ENCODE assay signal across 8 cellular contexts in the genomic region with DNA sequence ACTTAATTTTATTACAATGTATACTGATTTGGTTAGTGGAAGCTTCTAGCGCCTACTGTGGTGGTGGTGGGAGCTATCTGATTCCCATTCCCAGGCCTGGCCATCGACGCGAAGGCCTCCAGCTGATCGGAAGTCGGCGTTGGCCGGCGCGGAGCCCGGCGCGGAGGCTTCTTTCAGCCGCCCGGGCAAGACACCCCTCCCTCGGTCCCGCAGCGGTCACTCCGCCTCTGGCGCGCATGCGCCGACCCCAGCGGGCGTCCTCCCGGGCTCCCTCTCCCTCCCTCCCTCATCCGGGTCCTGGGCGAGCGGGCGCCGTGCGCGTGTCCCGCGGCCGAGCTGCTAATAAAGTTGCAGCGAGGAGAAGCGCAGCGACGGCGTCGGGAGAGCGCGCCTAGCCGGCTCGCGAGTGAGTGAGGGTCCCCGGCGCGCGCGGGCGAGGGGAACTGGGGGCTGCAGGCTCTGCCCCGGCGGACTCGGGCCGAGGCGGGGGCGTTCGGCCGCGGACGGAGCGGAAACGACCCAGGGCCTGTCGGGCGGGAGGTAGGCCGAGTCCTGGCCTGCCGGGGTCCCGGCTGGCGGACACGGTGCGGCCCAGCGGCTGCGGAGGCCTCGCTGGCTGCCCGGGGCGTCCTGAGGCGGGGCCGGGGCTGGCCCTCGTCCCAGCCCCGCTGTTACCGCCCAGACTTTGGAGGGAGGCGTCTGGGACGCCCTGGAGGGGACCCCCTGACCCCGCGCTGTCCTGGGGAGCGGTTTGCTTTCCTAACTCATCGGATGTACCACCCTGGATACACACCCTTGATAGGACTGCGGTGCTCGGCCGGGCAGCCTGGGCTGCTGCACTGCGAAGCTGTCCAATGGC. TPM values are rescaled to one million over a fixed set of nuclear protein-coding genes. Genes with fewer than 3 reads are reported as not detected.
DNase-seq lines count a peak whose midpoint lies in the region; ATAC-seq and TF ChIP-seq lines count a peak whose summit lies in the region.

A gene (plus strand): TSS at position 289 of the 859 bp plus-strand sequence. CDS start 20,916 bp downstream, outside the sequence.

- TF ChIP-seq CTCF in AG09319 (IDR thresholded peaks at IDR 0.05; ENCODE audit: low read depth, low read length) = no peak
- peak; percentile 30 for TF ChIP-seq CTCF in chondrocyte (IDR thresholded peaks at IDR 0.05)
- TF ChIP-seq CTCF in kidney epithelial cell (IDR thresholded peaks at IDR 0.05; ENCODE audit: insufficient read depth, low read length, poor library complexity, severe bottlenecking) = no peak

- no peaks in the 10 kb centered on the region for H3K27me3 ChIP-seq in kidney epithelial cell (ENCODE audit: control insufficient read depth, insufficient read depth, low read length)

- H3K27me3 Mint-ChIP-seq in chondrocyte (ENCODE audit: low read depth) = peaks cover under 1% of the 10 kb centered on the region

- H3K36me3 ChIP-seq in kidney epithelial cell (ENCODE audit: control insufficient read depth, insufficient read depth, low read length) = no peaks in the 10 kb centered on the region

- H3K4me3 Mint-ChIP-seq in chondrocyte (ENCODE audit: unreplicated experiment) = peak within 1 kb of the TSS; percentile 92

- peak; percentile 92 for ATAC-seq in HG03175 (IDR thresholded peaks at IDR 0.05; ENCODE audit: unreplicated experiment)

- H3K4me1 Mint-ChIP-seq in chondrocyte (ENCODE audit: low read depth) = peaks cover 51% of the 10 kb centered on the region

- DNase-seq in AG09319 (ENCODE audit: extremely low read depth, low read depth) (peak; percentile 91), NCI-H345 treated with DMSO at 0.1 percent for 48 hours (lab: John Stamatoyannopoulos, UW; ENCODE audit: unreplicated experiment) (peak; percentile 80), chondrocyte (ENCODE audit: low spot score) (peak; percentile 98), kidney epithelial cell (ENCODE audit: low read depth) (peak; percentile 67)
- DNase-seq in activated CD4-positive, alpha-beta T cell treated with anti-CD3 and anti-CD28 coated beads for 24 hours (ENCODE audit: low read depth in 2 of 2) = peak; percentile 45 to 61
- DNase-seq in stimulated activated CD4-positive, alpha-beta T cell treated with anti-CD3 and anti-CD28 coated beads, Interleukin-15, amount 100 ng/mL, for 24 hours = peak; percentile 78

- no peaks in the 10 kb centered on the region for H3K36me3 Mint-ChIP-seq in chondrocyte (ENCODE audit: low read depth)

- peak; percentile 78 for TF ChIP-seq POLR2A in GM18951 (IDR thresholded peaks at IDR 0.05; ENCODE audit: extremely low read depth, insufficient read depth, insufficient read length)

- H3K27ac Mint-ChIP-seq in chondrocyte (ENCODE audit: unreplicated experiment) = peak within 1 kb of the TSS; percentile 95

- in situ Hi-C loops in GM18951 (cut with MboI; ENCODE audit: low sequenced_read_pairs, unreplicated experiment) = no loop called here

- no peaks in the 10 kb centered on the region for H3K9me3 Mint-ChIP-seq in chondrocyte (ENCODE audit: low read depth)

- H3K4me3 ChIP-seq in kidney epithelial cell (ENCODE audit: low read depth, low read length) = peak within 1 kb of the TSS; percentile 81

RNA-seq across cellular contexts. Expression of the gene that starts here (rescaled TPM):
- total RNA-seq in chondrocyte (51.7 to 62.3 TPM (median 55.3 TPM) in 3 replicates), kidney epithelial cell (37.4 and 40.1 TPM in 2 replicates)

Comparison
In these comparisons a context has a peak if more than half of its experiments do, and no peak if none do; other contexts are left out.
1. Peak in every context shown above with its lines: DNase-seq, ATAC-seq and H3K4me3 ChIP-seq.